21 cellular contexts compared by ENCODE assay signal in genomic region chr22:27717094-27717493, GRCh38.
DNase-seq lines count a peak whose midpoint lies in the region; ATAC-seq, FAIRE-seq and TF ChIP-seq lines count a peak whose summit lies in the region.
"Had no signal": no experiment of that assay in that cellular context is flagged by ENCODE, and none has a peak within 500 bp of the region (broad histone marks: within the 10 kb centered on the region; RNA-seq: fewer than 3 reads in every experiment).

No MANE protein-coding gene starts in this region.

- TF ChIP-seq RAD21 in K562 (CRISPR knock-in tag; conservative IDR thresholded peaks at IDR 0.05 in 1 of 2, IDR thresholded peaks at IDR 0.05 in 1 of 2), result no peak

- no peak overlapping the region for H2AFZ ChIP-seq in ACC112 (ENCODE audit: low read length, unreplicated experiment)
- H2AFZ ChIP-seq in K562 (ENCODE audit: low read depth, low read length), result peak overlapping the region; percentile 96; the same call in 1 of the 2 replicates

- in situ Hi-C loops in K562 (cut with MboI), result no loop called here

- DNase-seq in K562 (ENCODE audit: extremely low read depth in 1 of 4, low spot score in 3 of 4) (peak in 1 of 4 experiments; percentile 20), lower lobe of right lung (no peak), retina (no peak), NOMO-1 treated with dmso at 0.1 percent for 144 hours (lab: John Stamatoyannopoulos, UW; ENCODE audit: unreplicated experiment) (no peak), GDM1 (lab: John Stamatoyannopoulos, UW) (no peak)
- DNase-seq in activated naive CD4-positive, alpha-beta T cell treated with anti-CD3 and anti-CD28 coated beads, Interleukin-2, amount 50 U/mL, for 16 hours, result no peak
- DNase-seq: AML-193; CD4-positive, alpha-beta T cell; DMS79 treated with DMSO at 0.1 percent for 48 hours; KBM-7; NCI-H1092; NCI-H345; NCI-H526 treated with DMSO at 0.1 percent for 48 hours; Peyer's patch; SHP77 treated with DMSO at 0.1 percent for 48 hours had no signal

- H3K27me3 ChIP-seq in ACC112 (ENCODE audit: insufficient read depth, low read length) (no peaks in the 10 kb centered on the region), K562 (ENCODE audit: control insufficient read depth in 2 of 2, insufficient read depth in 2 of 2, low read length in 2 of 2) (no peaks in the 10 kb centered on the region), lower lobe of right lung (ENCODE audit: low read depth) (peaks cover 4% of the 10 kb centered on the region)
- H3K27me3 ChIP-seq: Peyer's patch had no signal

- H3K4me2 ChIP-seq in K562 (ENCODE audit: insufficient read depth, low read length), result no peak overlapping the region

- H3K36me3 ChIP-seq in ACC112 (ENCODE audit: insufficient read depth, low read length) (no peaks in the 10 kb centered on the region), HEK293 (ENCODE audit: control insufficient read depth in 2 of 2, insufficient read depth in 1 of 2, low read length in 2 of 2) (no peaks in the 10 kb centered on the region), K562 (ENCODE audit: control insufficient read depth, insufficient read depth, low read length) (no peaks in the 10 kb centered on the region), lower lobe of right lung (no peaks in the 10 kb centered on the region)
- H3K36me3 ChIP-seq: Peyer's patch had no signal

- H3K4me1 ChIP-seq in ACC112 (ENCODE audit: control insufficient read depth, insufficient read depth, low read length, unreplicated experiment) (peaks cover 14% of the 10 kb centered on the region), HEK293 (ENCODE audit: control insufficient read depth, insufficient read depth, low read length) (peaks cover 18% of the 10 kb centered on the region), K562 (replicated peaks in 1 of 2; ENCODE audit: control insufficient read depth in 2 of 2, insufficient read depth in 2 of 2, low read length in 2 of 2) (peaks cover 23 to 26% of the 10 kb centered on the region in 2 experiments; a peak in 4 of 5 replicates), lower lobe of right lung (peaks cover 15% of the 10 kb centered on the region)
- H3K4me1 ChIP-seq: Peyer's patch had no signal

- FAIRE-seq in K562 (lab: Jason Lieb, UNC), result no peak
- FAIRE-seq: A204.1, D721Med, G401.6, H54 had no signal

- H3K4me3 ChIP-seq in ACC112 (ENCODE audit: low read depth, low read length), result no peak overlapping the region
- no peak overlapping the region for H3K4me3 ChIP-seq in HEK293 (ENCODE audit: low read depth, low read length)
- no peak overlapping the region for H3K4me3 ChIP-seq in K562
- H3K4me3 ChIP-seq in lower lobe of right lung, result no peak overlapping the region
- H3K4me3 ChIP-seq: Peyer's patch had no signal

- peak overlapping the region; percentile 96 for H3K27ac ChIP-seq in ACC112 (ENCODE audit: low read depth, low read length)
- no peak overlapping the region for H3K27ac ChIP-seq in HEK293 (ENCODE audit: extremely low read depth, low read depth, low read length)
- no peak overlapping the region for H3K27ac ChIP-seq in K562 (ENCODE audit: extremely low read depth, low read depth, low read length)
- peak overlapping the region; percentile 71 for H3K27ac ChIP-seq in lower lobe of right lung

- H3K9me1 ChIP-seq in K562 (ENCODE audit: control insufficient read depth, insufficient read depth, low read length), result no peaks in the 10 kb centered on the region

- ATAC-seq in K562 (no peak), lower lobe of right lung (no peak)

- CTCF ChIA-PET in HEK293 (lab: Yijun Ruan, JAX) (no interaction called here), K562 (lab: Yijun Ruan, JAX; ENCODE audit: low intra/inter-chr PET ratio) (no interaction called here)

- intact Hi-C loops in K562 (cut with micrococcal nuclease), result loop anchor here (5.0 kb wide), 1 partner anchor 50 kb away; no protein-coding TSS in a partner anchor
- intact Hi-C loops in lower lobe of right lung (cut with DNase I), result no loop called here

- H3K9ac ChIP-seq in K562 (ENCODE audit: insufficient read depth in 1 of 2, low read depth in 2 of 2, low read length in 2 of 2), result no peak overlapping the region

- TF ChIP-seq CTCF in HEK293 (tag by site-specific recombination; IDR thresholded peaks at IDR 0.05) (no peak), K562 (IDR thresholded peaks at IDR 0.05 in 2 of 3, conservative IDR thresholded peaks at IDR 0.05 in 1 of 3; ENCODE audit: insufficient read depth in 2 of 3, low read depth in 1 of 3, low read length in 3 of 3) (no peak), lower lobe of right lung (IDR thresholded peaks at IDR 0.05) (no peak)

- TF ChIP-seq POLR2A in K562 (conservative IDR thresholded peaks at IDR 0.05), result no peak

- WGBS in K562 (ENCODE audit: insufficient coverage, low coverage, missing lambda C conversion rate), result 38% methylated on average over 8 of the region's 9 CpGs

- no peaks in the 10 kb centered on the region for H4K20me1 ChIP-seq in K562 (replicated peaks; ENCODE audit: control insufficient read depth, insufficient read depth, low read length)

- no peak for TF ChIP-seq EP300 in K562 (IDR thresholded peaks at IDR 0.05; ENCODE audit: low read length)

- H3K79me2 ChIP-seq in ACC112 (ENCODE audit: control insufficient read depth, insufficient read depth, low read length, unreplicated experiment) (no peaks in the 10 kb centered on the region), K562 (ENCODE audit: control insufficient read depth, insufficient read depth, low read length) (no peaks in the 10 kb centered on the region)

- H3K9me3 ChIP-seq in HEK293 (ENCODE audit: control insufficient read depth, insufficient read depth, low read depth, low read length) (no peaks in the 10 kb centered on the region), K562 (replicated peaks; ENCODE audit: control insufficient read depth, insufficient read depth, low read depth, low read length) (no peaks in the 10 kb centered on the region), lower lobe of right lung (no peaks in the 10 kb centered on the region)
- H3K9me3 ChIP-seq: Peyer's patch had no signal

- no TSS peak for BruUV-seq in K562 (replicated peaks; lab: Mats Ljungman, UMichigan)

- POLR2A ChIA-PET in HEK293 (lab: Yijun Ruan, JAX), result no interaction called here
- POLR2A ChIA-PET in K562 (lab: Yijun Ruan, JAX), result no interaction called here

TF ChIP-seq in HEK293, 187 proteins besides CTCF, POLR2A, EP300 and RAD21 (continues in another document):
- no peak for TF ChIP-seq ZNF280C (tag by site-specific recombination; IDR thresholded peaks at IDR 0.05)
- TF ChIP-seq, protein P1, sequence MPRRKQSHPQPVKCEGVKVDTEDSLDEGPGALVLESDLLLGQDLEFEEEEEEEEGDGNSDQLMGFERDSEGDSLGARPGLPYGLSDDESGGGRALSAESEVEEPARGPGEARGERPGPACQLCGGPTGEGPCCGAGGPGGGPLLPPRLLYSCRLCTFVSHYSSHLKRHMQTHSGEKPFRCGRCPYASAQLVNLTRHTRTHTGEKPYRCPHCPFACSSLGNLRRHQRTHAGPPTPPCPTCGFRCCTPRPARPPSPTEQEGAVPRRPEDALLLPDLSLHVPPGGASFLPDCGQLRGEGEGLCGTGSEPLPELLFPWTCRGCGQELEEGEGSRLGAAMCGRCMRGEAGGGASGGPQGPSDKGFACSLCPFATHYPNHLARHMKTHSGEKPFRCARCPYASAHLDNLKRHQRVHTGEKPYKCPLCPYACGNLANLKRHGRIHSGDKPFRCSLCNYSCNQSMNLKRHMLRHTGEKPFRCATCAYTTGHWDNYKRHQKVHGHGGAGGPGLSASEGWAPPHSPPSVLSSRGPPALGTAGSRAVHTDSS (tag by site-specific recombination; IDR thresholded peaks at IDR 0.05), result no peak

TF ChIP-seq in K562, 482 proteins besides CTCF, POLR2A, EP300 and RAD21:
- TF ChIP-seq, protein P2, sequence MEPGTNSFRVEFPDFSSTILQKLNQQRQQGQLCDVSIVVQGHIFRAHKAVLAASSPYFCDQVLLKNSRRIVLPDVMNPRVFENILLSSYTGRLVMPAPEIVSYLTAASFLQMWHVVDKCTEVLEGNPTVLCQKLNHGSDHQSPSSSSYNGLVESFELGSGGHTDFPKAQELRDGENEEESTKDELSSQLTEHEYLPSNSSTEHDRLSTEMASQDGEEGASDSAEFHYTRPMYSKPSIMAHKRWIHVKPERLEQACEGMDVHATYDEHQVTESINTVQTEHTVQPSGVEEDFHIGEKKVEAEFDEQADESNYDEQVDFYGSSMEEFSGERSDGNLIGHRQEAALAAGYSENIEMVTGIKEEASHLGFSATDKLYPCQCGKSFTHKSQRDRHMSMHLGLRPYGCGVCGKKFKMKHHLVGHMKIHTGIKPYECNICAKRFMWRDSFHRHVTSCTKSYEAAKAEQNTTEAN (CRISPR knock-in tag; IDR thresholded peaks at IDR 0.05), result no peak
- TF ChIP-seq, protein P3, sequence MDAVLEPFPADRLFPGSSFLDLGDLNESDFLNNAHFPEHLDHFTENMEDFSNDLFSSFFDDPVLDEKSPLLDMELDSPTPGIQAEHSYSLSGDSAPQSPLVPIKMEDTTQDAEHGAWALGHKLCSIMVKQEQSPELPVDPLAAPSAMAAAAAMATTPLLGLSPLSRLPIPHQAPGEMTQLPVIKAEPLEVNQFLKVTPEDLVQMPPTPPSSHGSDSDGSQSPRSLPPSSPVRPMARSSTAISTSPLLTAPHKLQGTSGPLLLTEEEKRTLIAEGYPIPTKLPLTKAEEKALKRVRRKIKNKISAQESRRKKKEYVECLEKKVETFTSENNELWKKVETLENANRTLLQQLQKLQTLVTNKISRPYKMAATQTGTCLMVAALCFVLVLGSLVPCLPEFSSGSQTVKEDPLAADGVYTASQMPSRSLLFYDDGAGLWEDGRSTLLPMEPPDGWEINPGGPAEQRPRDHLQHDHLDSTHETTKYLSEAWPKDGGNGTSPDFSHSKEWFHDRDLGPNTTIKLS (IDR thresholded peaks at IDR 0.05; ENCODE audit: borderline replicate concordance, low read depth), result 0 out of 2 replicates have a peak, but pooled peaks have one; percentile 46
- TF ChIP-seq ZBED1 (IDR thresholded peaks at IDR 0.05) (peak; percentile 86; the same call in 1 of the 2 replicates), SMARCE1 (IDR thresholded peaks at IDR 0.05) (no peak), CHD2 (IDR thresholded peaks at IDR 0.05; ENCODE audit: low read depth, low read length) (peak; percentile 89), EGR1 (conservative IDR thresholded peaks at IDR 0.05) (peak; percentile 86)

Comparison
In these comparisons a context has a peak if more than half of its experiments do, and no peak if none do; other contexts are left out.
1. H3K27ac ChIP-seq: peak in ACC112 (single experiment) and lower lobe of right lung (single experiment); none in HEK293 (single experiment) and K562 (single experiment).